Comparison of ENCODE assay signal across 24 cellular contexts in the genomic region with DNA sequence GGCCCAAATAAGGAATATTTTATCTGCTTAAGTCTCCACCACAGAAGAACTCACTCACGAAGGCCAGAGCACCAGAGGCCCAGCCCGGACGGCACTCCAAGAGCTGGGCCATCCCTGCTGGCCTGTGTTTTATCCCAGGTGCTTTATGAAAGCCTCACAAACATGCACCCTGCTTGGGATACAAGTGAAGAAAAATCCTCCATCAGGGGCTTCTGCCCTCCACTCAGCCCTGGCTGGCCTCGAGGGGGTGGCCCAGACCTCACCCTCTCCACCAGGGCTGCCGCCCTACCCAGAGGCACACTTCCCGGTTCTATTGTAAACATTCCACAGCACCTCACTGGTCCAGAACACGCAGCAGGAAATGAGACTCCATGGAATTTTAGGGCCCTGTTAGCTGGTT. TPM values are rescaled to one million over a fixed set of nuclear protein-coding genes. Genes with fewer than 3 reads are reported as not detected.
DNase-seq lines count a peak whose midpoint lies in the region; ATAC-seq, FAIRE-seq and TF ChIP-seq lines count a peak whose summit lies in the region.
"Had no signal": no experiment of that assay in that cellular context is flagged by ENCODE, and none has a peak within 500 bp of the region (broad histone marks: within the 10 kb centered on the region; RNA-seq: fewer than 3 reads in every experiment).

No MANE protein-coding gene starts in this region.

- no peak for FAIRE-seq in HepG2 (lab: Jason Lieb, UNC)
- FAIRE-seq: A549, GM12891, GM19239, H1 had no signal

- H4K20me1 ChIP-seq in hepatocyte (ENCODE audit: insufficient read depth, poor library complexity, severe bottlenecking) (no peaks in the 10 kb centered on the region), HepG2 (ENCODE audit: insufficient read depth, low read length) (no peaks in the 10 kb centered on the region)

- H2AFZ ChIP-seq in hepatocyte (no peak overlapping the region), HepG2 (ENCODE audit: low read length) (no peak overlapping the region)

- no peak for TF ChIP-seq RAD21 in HepG2 (CRISPR knock-in tag; IDR thresholded peaks at IDR 0.05)

- no peak overlapping the region for H3K9ac ChIP-seq in HepG2 (ENCODE audit: insufficient read depth, low read depth, low read length)
- H3K9ac ChIP-seq: KMS-11 had no signal

- no peaks in the 10 kb centered on the region for H3K9me2 ChIP-seq in hepatocyte (replicated peaks; ENCODE audit: insufficient read depth)

- WGBS in hepatocyte (ENCODE audit: low lambda C conversion rate, missing lambda C conversion rate), result 66% methylated on average over 7 of the region's 7 CpGs
- WGBS in sigmoid colon, 2 donors, result 36 to 71% methylated on average over 7 of the region's 7 CpGs
- 95% methylated on average over 7 of the region's 7 CpGs for WGBS in HepG2 (ENCODE audit: low lambda C conversion rate)
- 70 to 88% methylated on average over 4 to 7 of the region's 7 CpGs for WGBS in thyroid gland, 2 donors

- no peaks in the 10 kb centered on the region for H3K4me1 ChIP-seq in hepatocyte (ENCODE audit: insufficient read depth)
- peaks cover 31% of the 10 kb centered on the region for H3K4me1 ChIP-seq in mucosa of descending colon (ENCODE audit: low read depth)
- H3K4me1 ChIP-seq in sigmoid colon, result peaks cover 0 to 22% (median 17%) of the 10 kb centered on the region in 4 donors
- no peaks in the 10 kb centered on the region for H3K4me1 ChIP-seq in BE2C
- no peaks in the 10 kb centered on the region for H3K4me1 ChIP-seq in HepG2 (ENCODE audit: insufficient read depth, low read length)
- H3K4me1 ChIP-seq in thyroid gland, result peaks cover 3% of the 10 kb centered on the region in 2 donors
- H3K4me1 ChIP-seq: A549 had no signal

- ATAC-seq in left colon, result peak; percentile 78
- peak; percentile 79 for ATAC-seq in mucosa of descending colon
- ATAC-seq in HepG2, result no peak
- ATAC-seq: A549, HCT116 had no signal

- H3K79me2 ChIP-seq in hepatocyte (peaks cover 7% of the 10 kb centered on the region), HepG2 (ENCODE audit: insufficient read depth, low read length) (no peaks in the 10 kb centered on the region)

- TF ChIP-seq EP300 in sigmoid colon (IDR thresholded peaks at IDR 0.05) (no peak), HepG2 (IDR thresholded peaks at IDR 0.05; ENCODE audit: low read depth in 2 of 2, low read length in 2 of 2) (no peak), HepG2 (CRISPR knock-in tag; IDR thresholded peaks at IDR 0.05; ENCODE audit: borderline replicate concordance) (no peak)

- TF ChIP-seq CTCF in hepatocyte (IDR thresholded peaks at IDR 0.05; ENCODE audit: poor library complexity) (no peak), mucosa of descending colon (IDR thresholded peaks at IDR 0.05) (no peak), sigmoid colon (IDR thresholded peaks at IDR 0.05) (no peak), BE2C (IDR thresholded peaks at IDR 0.05; ENCODE audit: low read depth, low read length) (no peak), HepG2 (CRISPR knock-in tag; IDR thresholded peaks at IDR 0.05) (no peak), thyroid gland (IDR thresholded peaks at IDR 0.05) (no peak)

- H3K27me3 ChIP-seq in hepatocyte (no peaks in the 10 kb centered on the region), sigmoid colon (no peaks in the 10 kb centered on the region), BE2C (no peaks in the 10 kb centered on the region), HepG2 (ENCODE audit: control insufficient read depth in 1 of 2, insufficient read depth in 2 of 2, low read length in 2 of 2) (no peaks in the 10 kb centered on the region), thyroid gland (no peaks in the 10 kb centered on the region)

- BruUV-seq in HepG2 (replicated peaks; lab: Mats Ljungman, UMichigan), result no TSS peak

- intact Hi-C loops in left colon (cut with DNase I, micrococcal nuclease), result no loop called here
- intact Hi-C loops in mucosa of descending colon (cut with DNase I, micrococcal nuclease), result no loop called here
- intact Hi-C loops in sigmoid colon (cut with DNase I), result no loop called here
- intact Hi-C loops in HepG2 (cut with micrococcal nuclease; ENCODE audit: unreplicated experiment), result no loop called here
- intact Hi-C loops in thyroid gland (cut with DNase I), result no loop called here

- TF ChIP-seq POLR2A in sigmoid colon (IDR thresholded peaks at IDR 0.05), result no peak
- TF ChIP-seq POLR2A in HepG2 (IDR thresholded peaks at IDR 0.05; ENCODE audit: insufficient read depth in 1 of 2, low read depth in 2 of 2, low read length in 2 of 2), result no peak
- no peak for TF ChIP-seq POLR2A in thyroid gland (IDR thresholded peaks at IDR 0.05)

- in situ Hi-C loops in HepG2 (cut with HindIII; ENCODE audit: extremely low pct_ligation_motif_present, low pct_unique_long_range_greater_than_20kb), result no loop called here

- CTCF ChIA-PET in HepG2 (lab: Yijun Ruan, JAX; ENCODE audit: low intra/inter-chr PET ratio, low total read pairs), result no interaction called here

- H3K4me2 ChIP-seq in hepatocyte, result no peak overlapping the region
- no peak overlapping the region for H3K4me2 ChIP-seq in HepG2 (ENCODE audit: low read depth, low read length)
- H3K4me2 ChIP-seq: A549, KMS-11 had no signal

- no peaks in the 10 kb centered on the region for H3K36me3 ChIP-seq in hepatocyte (replicated peaks; ENCODE audit: insufficient read depth, low read depth)
- H3K36me3 ChIP-seq in mucosa of descending colon (ENCODE audit: low read depth), result no peaks in the 10 kb centered on the region
- H3K36me3 ChIP-seq in sigmoid colon, result no peaks in the 10 kb centered on the region
- H3K36me3 ChIP-seq in BE2C, result no peaks in the 10 kb centered on the region
- peaks cover 5 to 24% of the 10 kb centered on the region in 2 experiments; a peak in 2 of 5 replicates for H3K36me3 ChIP-seq in HepG2 (replicated peaks in 1 of 2; ENCODE audit: control insufficient read depth in 1 of 2, insufficient read depth in 2 of 2, low read length in 2 of 2)
- H3K36me3 ChIP-seq in thyroid gland, result no peaks in the 10 kb centered on the region

- DNase-seq in hepatocyte (ENCODE audit: low spot score) (peak; percentile 2), left colon (peak; percentile 65 to 76), mucosa of descending colon (peak; percentile 65 to 71 (median 66)), sigmoid colon (peak; percentile 41), BE2C (no peak), HepG2 (ENCODE audit: low spot score) (no peak), cerebellar cortex (ENCODE audit: low spot score) (no peak), thyroid gland (no peak)
- DNase-seq: CD8-positive, alpha-beta memory T cell; DMS79 treated with DMSO at 0.1 percent for 48 hours; GF-D8; MM.1S; NCI-H2029 treated with DMSO at 0.1 percent for 48 hours; NCI-H446 treated with DMSO at 0.1 percent for 48 hours; NCI-H526; Right ventricle myocardium superior; RPMI8226 had no signal

- H3K4me3 ChIP-seq in hepatocyte (no peak overlapping the region), mucosa of descending colon (no peak overlapping the region), sigmoid colon (no peak overlapping the region), BE2C (ENCODE audit: low read depth, low read length) (no peak overlapping the region), HepG2 (replicated peaks in 1 of 3; ENCODE audit: insufficient read depth in 1 of 3, low read depth in 2 of 3, low read length in 3 of 3) (no peak overlapping the region), thyroid gland (replicated peaks in 1 of 3) (no peak overlapping the region)
- H3K4me3 ChIP-seq: A549 had no signal

- H3K9me3 ChIP-seq in hepatocyte (ENCODE audit: low read depth), result no peaks in the 10 kb centered on the region
- H3K9me3 ChIP-seq in mucosa of descending colon, result peaks cover 3% of the 10 kb centered on the region
- H3K9me3 ChIP-seq in sigmoid colon, result no peaks in the 10 kb centered on the region
- H3K9me3 ChIP-seq in BE2C, result no peaks in the 10 kb centered on the region; the same call in 1 of the 2 replicates
- peaks cover 8% of the 10 kb centered on the region; the same call in 1 of the 2 replicates for H3K9me3 ChIP-seq in HepG2 (ENCODE audit: low read length)
- H3K9me3 ChIP-seq in thyroid gland, result no peaks in the 10 kb centered on the region

- POLR2A ChIA-PET in HepG2 (lab: Yijun Ruan, JAX), result no interaction called here

- H3K27ac ChIP-seq in hepatocyte (no peak overlapping the region), sigmoid colon (no peak overlapping the region), HepG2 (ENCODE audit: extremely low read length, insufficient read depth, low read length) (no peak overlapping the region), thyroid gland (no peak overlapping the region)
- H3K27ac ChIP-seq: A549, C4-2B, KMS-11 had no signal

RNA-seq across cellular contexts. Expression of a gene that starts 19.8 kb away (rescaled TPM):
- total RNA-seq in hepatocyte (14.2 and 23.5 TPM in 2 replicates), left colon (10 to 100 TPM; 27.8 to 37.1 TPM), mucosa of descending colon (10 to 100 TPM; 29.4 to 43.0 (median 30.9) TPM), sigmoid colon (10 to 100 TPM; 13.2 to 25.4 (median 16.0) TPM), HepG2 (2016; rRNA removed; fragmentation: Illumina TruSeq; extraction: Trizol) (21.5 and 24.2 TPM in 2 replicates), thyroid gland (10 to 100 TPM; 20.2 to 40.7 (median 34.0) TPM)
- polyA plus RNA-seq in hepatocyte (18.7 and 19.0 TPM in 2 replicates), sigmoid colon (10 to 100 TPM in 1 of 3 donors, 1 to 10 TPM in 2; 7.8 to 23.4 (median 9.7) TPM), HepG2 (2011; rRNA removed) (11.8 and 11.9 TPM in 2 replicates)
- polyA plus RNA-seq in BE2C (2012; ENCODE audit: insufficient read depth, insufficient read length, low read depth), result 53.4 TPM
- total RNA-seq in HepG2 (2016; cell fraction: cytosol; rRNA removed; fragmentation: Illumina TruSeq; extraction: Trizol; ENCODE audit: low read depth), result 9.3 and 11.4 TPM in 2 replicates
- 21.5 and 22.4 TPM in 2 replicates for total RNA-seq in HepG2 (2016; cell fraction: insoluble cytoplasmic fraction; rRNA removed; fragmentation: Illumina TruSeq; extraction: Trizol)
- 10.7 and 11.7 TPM in 2 replicates for total RNA-seq in HepG2 (2016; cell fraction: membrane; rRNA removed; fragmentation: Illumina TruSeq; extraction: Trizol)
- total RNA-seq in HepG2 (2016; cell fraction: nucleus; rRNA removed; fragmentation: Illumina TruSeq; extraction: Trizol), result 14.3 and 17.6 TPM in 2 replicates
- polyA plus RNA-seq in HepG2 (2011; cell fraction: cytosol; rRNA removed), result 9.1 and 16.3 TPM in 2 replicates
- 28.7 and 38.5 TPM in 2 replicates for polyA plus RNA-seq in HepG2 (2011; cell fraction: nucleus; rRNA removed)
- 12.3 and 13.8 TPM in 2 replicates for polyA plus RNA-seq in HepG2 (2012)
- 2.6 and 3.4 TPM in 2 replicates for polyA plus RNA-seq in HepG2 (2016; cell fraction: cytosol; fragmentation: Illumina TruSeq; extraction: Trizol; ENCODE audit: low read depth)
- polyA plus RNA-seq in HepG2 (2016; cell fraction: insoluble cytoplasmic fraction; fragmentation: Illumina TruSeq; extraction: Trizol; ENCODE audit: low read depth), result 29.1 and 34.4 TPM in 2 replicates
- 7.7 and 8.4 TPM in 2 replicates for polyA plus RNA-seq in HepG2 (2016; cell fraction: membrane; fragmentation: Illumina TruSeq; extraction: Trizol; ENCODE audit: low read depth)
- polyA plus RNA-seq in HepG2 (2016; cell fraction: nucleus; fragmentation: Illumina TruSeq; extraction: Trizol; ENCODE audit: insufficient read depth, low read depth), result 31.1 and 34.8 TPM in 2 replicates
- polyA minus RNA-seq in HepG2 (2011; rRNA and poly(A)+ RNA removed; ENCODE audit: low replicate concordance), result 34.6 and 56.2 TPM in 2 replicates
- 16.3 and 29.9 TPM in 2 replicates for polyA minus RNA-seq in HepG2 (2011; cell fraction: cytosol; rRNA and poly(A)+ RNA removed)
- polyA minus RNA-seq in HepG2 (2011; cell fraction: nucleus; rRNA and poly(A)+ RNA removed), result 11.7 and 12.9 TPM in 2 replicates

RNA-seq across cellular contexts. Expression of a gene that starts 20.4 kb away (rescaled TPM):
- total RNA-seq in hepatocyte, result 16.6 and 23.4 TPM in 2 replicates
- polyA plus RNA-seq in hepatocyte, result 27.4 and 28.7 TPM in 2 replicates
- total RNA-seq in left colon, result 10 to 100 TPM; 26.5 to 31.0 TPM
- 10 to 100 TPM; 10.1 to 24.5 (median 24.4) TPM for total RNA-seq in mucosa of descending colon
- 10 to 100 TPM in 3 of 4 donors, 1 to 10 TPM in 1; 9.7 to 26.6 (median 10.9) TPM for total RNA-seq in sigmoid colon
- 10 to 100 TPM in 2 of 3 donors, 1 to 10 TPM in 1; 9.5 to 20.4 (median 12.6) TPM for polyA plus RNA-seq in sigmoid colon
- polyA plus RNA-seq in BE2C (2012; ENCODE audit: insufficient read depth, insufficient read length, low read depth), result 31.7 TPM
- total RNA-seq in HepG2 (2016; rRNA removed; fragmentation: Illumina TruSeq; extraction: Trizol), result 28.2 and 29.2 TPM in 2 replicates
- 36.8 and 38.5 TPM in 2 replicates for total RNA-seq in HepG2 (2016; cell fraction: cytosol; rRNA removed; fragmentation: Illumina TruSeq; extraction: Trizol; ENCODE audit: low read depth)
- total RNA-seq in HepG2 (2016; cell fraction: insoluble cytoplasmic fraction; rRNA removed; fragmentation: Illumina TruSeq; extraction: Trizol), result 22.1 and 28.2 TPM in 2 replicates
- 16.2 and 18.2 TPM in 2 replicates for total RNA-seq in HepG2 (2016; cell fraction: membrane; rRNA removed; fragmentation: Illumina TruSeq; extraction: Trizol)
- 14.2 and 14.5 TPM in 2 replicates for total RNA-seq in HepG2 (2016; cell fraction: nucleus; rRNA removed; fragmentation: Illumina TruSeq; extraction: Trizol)
- polyA plus RNA-seq in HepG2 (2011; rRNA removed), result 7.9 and 9.0 TPM in 2 replicates
- polyA plus RNA-seq in HepG2 (2011; cell fraction: cytosol; rRNA removed), result 8.2 and 10.4 TPM in 2 replicates
- 11.2 and 11.4 TPM in 2 replicates for polyA plus RNA-seq in HepG2 (2011; cell fraction: nucleus; rRNA removed)
- 17.4 and 18.1 TPM in 2 replicates for polyA plus RNA-seq in HepG2 (2012)
- 6.9 and 8.4 TPM in 2 replicates for polyA plus RNA-seq in HepG2 (2016; cell fraction: cytosol; fragmentation: Illumina TruSeq; extraction: Trizol; ENCODE audit: low read depth)
- polyA plus RNA-seq in HepG2 (2016; cell fraction: insoluble cytoplasmic fraction; fragmentation: Illumina TruSeq; extraction: Trizol; ENCODE audit: low read depth), result 26.6 and 31.8 TPM in 2 replicates
- 9.5 and 9.9 TPM in 2 replicates for polyA plus RNA-seq in HepG2 (2016; cell fraction: membrane; fragmentation: Illumina TruSeq; extraction: Trizol; ENCODE audit: low read depth)
- 32.1 and 33.3 TPM in 2 replicates for polyA plus RNA-seq in HepG2 (2016; cell fraction: nucleus; fragmentation: Illumina TruSeq; extraction: Trizol; ENCODE audit: insufficient read depth, low read depth)
- 18.3 and 37.7 TPM in 2 replicates for polyA minus RNA-seq in HepG2 (2011; rRNA and poly(A)+ RNA removed; ENCODE audit: low replicate concordance)
- polyA minus RNA-seq in HepG2 (2011; cell fraction: cytosol; rRNA and poly(A)+ RNA removed), result 9.6 and 10.1 TPM in 2 replicates
- 8.6 and 12.4 TPM in 2 replicates for polyA minus RNA-seq in HepG2 (2011; cell fraction: nucleus; rRNA and poly(A)+ RNA removed)
- 10 to 100 TPM in 3 of 4 donors, 1 to 10 TPM in 1; 7.3 to 15.6 (median 12.3) TPM for total RNA-seq in thyroid gland

Comparison
In these comparisons a context has a peak if more than half of its experiments do, and no peak if none do; other contexts are left out.
1. DNase-seq: peak in hepatocyte (single experiment), left colon (2 of 2), mucosa of descending colon (3 of 3) and sigmoid colon (single experiment); none in BE2C (single experiment), HepG2 (single experiment), cerebellar cortex (single experiment) and thyroid gland (0 of 2).